In the genomic region with DNA sequence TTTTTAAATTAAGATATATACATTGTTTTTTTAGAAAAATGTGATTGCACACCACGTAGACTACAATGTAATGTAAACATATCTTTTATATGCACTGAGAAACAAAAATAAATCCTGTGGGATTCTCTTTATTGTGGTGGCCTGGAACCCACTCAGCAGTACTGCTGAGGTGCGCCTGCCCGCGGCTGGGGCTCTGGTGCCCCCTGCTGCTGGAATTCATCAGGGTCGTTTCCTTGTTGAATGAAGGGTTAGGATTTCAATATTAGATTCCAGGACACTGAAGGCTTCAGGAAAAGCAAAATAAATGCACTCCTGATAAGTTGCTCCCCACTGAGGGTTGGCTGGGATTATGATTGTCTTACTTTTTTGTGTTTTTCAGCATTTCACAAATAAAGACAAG, we compare ENCODE assay signal across 8 cellular contexts.
DNase-seq lines count a peak whose midpoint lies in the region; ATAC-seq, FAIRE-seq and TF ChIP-seq lines count a peak whose summit lies in the region.

No MANE protein-coding gene starts in this region.

- no peak overlapping the region for H3K27ac Mint-ChIP-seq in HFFc6

- H2AFZ ChIP-seq in keratinocyte (ENCODE audit: control insufficient read depth, low read length) = no peak overlapping the region

- TF ChIP-seq CTCF in BJ (IDR thresholded peaks at IDR 0.05; ENCODE audit: insufficient read depth, low read depth, low read length) (peak; percentile 52), HFFc6 (IDR thresholded peaks at IDR 0.05) (peak; percentile 65; the same call in 1 of the 2 replicates), keratinocyte (optimal IDR thresholded peaks at IDR 0.05 in 1 of 3, IDR thresholded peaks at IDR 0.05 in 1 of 3, conservative IDR thresholded peaks at IDR 0.05 in 1 of 3; ENCODE audit: extremely low read depth in 1 of 3, insufficient read depth in 2 of 3, low read length in 3 of 3) (peak; percentile 54 to 68 (median 57)), pancreas (IDR thresholded peaks at IDR 0.05) (peak in 2 of 4 donors; percentile 8 to 13), ascending aorta (IDR thresholded peaks at IDR 0.05) (no peak), lower leg skin (IDR thresholded peaks at IDR 0.05) (no peak)

- no peaks in the 10 kb centered on the region for H3K79me2 ChIP-seq in keratinocyte (ENCODE audit: control insufficient read depth, insufficient read depth, low read length)

- no peak overlapping the region for H3K27ac ChIP-seq in keratinocyte (ENCODE audit: control insufficient read depth, insufficient read depth, low read length)
- H3K27ac ChIP-seq in pancreas = no peak overlapping the region
- no peak overlapping the region for H3K27ac ChIP-seq in ascending aorta

- H3K9me3 ChIP-seq in keratinocyte (ENCODE audit: control insufficient read depth, low read depth, low read length) (no peaks in the 10 kb centered on the region), pancreas (no peaks in the 10 kb centered on the region), ascending aorta (no peaks in the 10 kb centered on the region)

- no peak overlapping the region for H3K4me2 ChIP-seq in keratinocyte (ENCODE audit: control insufficient read depth, extremely low read depth, insufficient read depth, low read depth, low read length)

- no peak for ATAC-seq in pancreas

- no peak for TF ChIP-seq POLR2A in lower leg skin (IDR thresholded peaks at IDR 0.05)

- peaks cover 6% of the 10 kb centered on the region for H3K27me3 Mint-ChIP-seq in HFFc6 (ENCODE audit: insufficient read depth)

- H3K4me1 Mint-ChIP-seq in HFFc6 (ENCODE audit: low read depth) = peaks cover 19% of the 10 kb centered on the region

- dilution Hi-C loops in keratinocyte (cut with MboI; ENCODE audit: extremely low pct_ligation_motif_present, low sequenced_read_pairs) = no loop called here

- no peaks in the 10 kb centered on the region for H3K9me3 Mint-ChIP-seq in HFFc6

- WGBS in pancreas, 2 donors = 35 to 46% methylated on average over 5 of the region's 5 CpGs
- 51 to 55% methylated on average over 5 of the region's 5 CpGs for WGBS in lower leg skin, 2 donors

- CTCF ChIA-PET in BJ (lab: Yijun Ruan, JAX) = no interaction called here

- H3K4me3 ChIP-seq in BJ (ENCODE audit: low read depth, low read length) (no peak overlapping the region), keratinocyte (ENCODE audit: control insufficient read depth in 2 of 3, extremely low read depth in 1 of 3, insufficient read depth in 2 of 3, low read depth in 1 of 3, low read length in 3 of 3) (no peak overlapping the region), pancreas (no peak overlapping the region), ascending aorta (no peak overlapping the region), lower leg skin (ENCODE audit: low read depth, poor library complexity, severe bottlenecking) (no peak overlapping the region)

- FAIRE-seq in keratinocyte (lab: Jason Lieb, UNC) (no peak), pancreas (lab: Jason Lieb, UNC) (no peak)

- H3K27me3 ChIP-seq in BJ (ENCODE audit: control insufficient read depth, insufficient read depth, low read length) = no peaks in the 10 kb centered on the region; the same call in 1 of the 2 replicates
- H3K27me3 ChIP-seq in keratinocyte (ENCODE audit: control insufficient read depth, extremely low read depth, insufficient read depth, low read length) = no peaks in the 10 kb centered on the region
- H3K27me3 ChIP-seq in pancreas = no peaks in the 10 kb centered on the region
- no peaks in the 10 kb centered on the region for H3K27me3 ChIP-seq in ascending aorta

- H3K36me3 ChIP-seq in BJ (ENCODE audit: control insufficient read depth, insufficient read depth, low read length) = no peaks in the 10 kb centered on the region
- no peaks in the 10 kb centered on the region for H3K36me3 ChIP-seq in keratinocyte (ENCODE audit: control insufficient read depth in 2 of 2, extremely low read depth in 1 of 2, insufficient read depth in 2 of 2, low read length in 2 of 2)
- H3K36me3 ChIP-seq in pancreas = no peaks in the 10 kb centered on the region
- H3K36me3 ChIP-seq in ascending aorta = no peaks in the 10 kb centered on the region

- intact Hi-C loops in pancreas (cut with DNase I) = loop anchor here in 1 of 3 donors (10.0 kb wide), 1 partner anchor 750 kb away; no protein-coding TSS in a partner anchor
- intact Hi-C loops in ascending aorta (cut with DNase I) = no loop called here
- intact Hi-C loops in lower leg skin (cut with DNase I; ENCODE audit: low total_unique reads) = no loop called here

- H3K4me1 ChIP-seq in keratinocyte (ENCODE audit: control insufficient read depth, extremely low read depth, insufficient read depth, low read length) (no peaks in the 10 kb centered on the region), pancreas (no peaks in the 10 kb centered on the region), ascending aorta (no peaks in the 10 kb centered on the region)

- DNase-seq in BJ (ENCODE audit: low read depth) = no peak
- DNase-seq in HFFc6 = no peak
- peak; percentile 9 to 13 for DNase-seq in activated CD4-positive, alpha-beta T cell treated with anti-CD3 and anti-CD28 coated beads, Interleukin-2, amount 50 U/mL, for 4 hours
- no peak for DNase-seq in keratinocyte (ENCODE audit: low read depth, low spot score)
- no peak for DNase-seq in pancreas
- no peak for DNase-seq in ascending aorta (ENCODE audit: low spot score in 2 of 2)
- no peak for DNase-seq in lower leg skin (ENCODE audit: low spot score in 2 of 2)
- DNase-seq in SHP77 (lab: John Stamatoyannopoulos, UW) = no peak

- H3K9me1 ChIP-seq in keratinocyte (ENCODE audit: control insufficient read depth, extremely low read depth, insufficient read depth, low read length) = no peaks in the 10 kb centered on the region

- H3K9ac ChIP-seq in keratinocyte (ENCODE audit: control insufficient read depth, extremely low read depth, insufficient read depth, low read length) = no peak overlapping the region

- H4K20me1 ChIP-seq in keratinocyte (ENCODE audit: control insufficient read depth, extremely low read depth, insufficient read depth, low read length) = no peaks in the 10 kb centered on the region

- no peaks in the 10 kb centered on the region for H3K36me3 Mint-ChIP-seq in HFFc6 (ENCODE audit: low read depth)

- POLR2A ChIA-PET in BJ (lab: Charles Lee) = no interaction called here

- H3K4me3 Mint-ChIP-seq in HFFc6 = no peak overlapping the region

Comparison
In these comparisons a context has a peak if more than half of its experiments do, and no peak if none do; other contexts are left out.
1. DNase-seq: peak in activated CD4-positive, alpha-beta T cell treated with anti-CD3 and anti-CD28 coated beads, Interleukin-2, amount 50 U/mL, for 4 hours (2 of 2); none in BJ (single experiment), HFFc6 (single experiment), keratinocyte (single experiment), pancreas (0 of 6), ascending aorta (0 of 2), lower leg skin (0 of 2) and SHP77 (0 of 2).
2. CTCF ChIP-seq: peak in BJ (single experiment), HFFc6 (single experiment) and keratinocyte (3 of 3); none in ascending aorta (0 of 3) and lower leg skin (0 of 3).